Comparison of ENCODE assay signal across 1 cellular context in genomic region chr22:42991010-42991651, GRCh38.
TF ChIP-seq lines count a peak whose summit lies in the region.

No MANE protein-coding gene starts in this region.

TF ChIP-seq in GM23338, 12 proteins besides CTCF, POLR2A, EP300 and RAD21 (continued from another document):
- TF ChIP-seq ZNF462 (CRISPR knock-in tag; IDR thresholded peaks at IDR 0.05) (no peak), NANOG (IDR thresholded peaks at IDR 0.05; ENCODE audit: borderline replicate concordance) (no peak), REST (IDR thresholded peaks at IDR 0.05; ENCODE audit: unreplicated experiment) (no peak), STAT1 (IDR thresholded peaks at IDR 0.05; ENCODE audit: unreplicated experiment) (no peak), ETS1 (IDR thresholded peaks at IDR 0.05) (no peak), CREB1 (CRISPR knock-in tag; IDR thresholded peaks at IDR 0.05; ENCODE audit: low read depth) (no peak)
